Comparison of ENCODE assay signal across 31 cellular contexts in the genomic region with DNA sequence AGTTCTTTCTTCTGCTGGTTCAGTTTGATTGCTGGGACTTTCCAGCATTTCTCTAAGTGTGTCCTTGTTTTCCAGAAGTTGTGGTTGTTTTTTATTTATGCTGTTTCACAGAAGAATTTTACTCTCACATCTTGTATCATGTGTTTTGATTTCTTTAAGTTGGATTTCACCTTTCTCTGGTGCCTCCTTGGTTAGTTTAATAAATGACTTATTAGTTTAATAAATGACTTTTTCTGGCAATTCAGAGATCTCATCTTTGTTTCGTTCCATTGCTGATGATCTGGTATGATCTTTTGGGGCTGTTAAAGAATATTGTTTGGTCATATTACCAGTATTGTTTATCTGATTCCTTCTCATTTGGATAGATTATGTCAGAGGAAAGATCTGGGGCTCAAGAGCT. TPM values are rescaled to one million over a fixed set of nuclear protein-coding genes. Genes with fewer than 3 reads are reported as not detected.
"Had no signal": no experiment of that assay in that cellular context is flagged by ENCODE, and none has a peak within 500 bp of the region (broad histone marks: within the 10 kb centered on the region; RNA-seq: fewer than 3 reads in every experiment).

No MANE protein-coding gene starts in this region.

- FAIRE-seq: TTC549 had no signal

- H3K36me3 Mint-ChIP-seq: activated naive CD8-positive, alpha-beta T cell; T-cell had no signal

- H3K9me3 Mint-ChIP-seq: activated naive CD4-positive, alpha-beta T cell treated with anti-CD3 and anti-CD28 coated beads for 36 hours had no signal

- H3K36me3 ChIP-seq: colonic mucosa, MG63 had no signal

- H3K4me1 Mint-ChIP-seq: activated B cell treated with CpG ODN at 0.5 μM for 24 hours; activated CD4-positive, alpha-beta T cell treated with anti-CD3 and anti-CD28 coated beads, Interleukin-2, amount 10 ng/mL, durations not matched to agents 24 days and 14 days; activated T-helper 17 cell treated with anti-CD3 and anti-CD28 coated beads, Interleukin-2, amount 50 U/mL, for 72 hours; T-cell had no signal

- H3K4me3 Mint-ChIP-seq: activated B cell treated with CpG ODN at 0.5 μM for 24 hours; activated CD4-positive, alpha-beta T cell treated with anti-CD3 and anti-CD28 coated beads, Interleukin-2, amount 10 ng/mL, durations not matched to agents 24 days and 14 days; activated naive CD4-positive, alpha-beta T cell treated with anti-CD3 and anti-CD28 coated beads for 36 hours; activated naive CD8-positive, alpha-beta T cell; activated T-helper 17 cell treated with anti-CD3 and anti-CD28 coated beads, Interleukin-2, amount 50 U/mL, for 72 hours; T-cell had no signal

- H3K4me3 ChIP-seq: colonic mucosa, MG63, SK-N-MC had no signal

- H3K27ac Mint-ChIP-seq: activated B cell treated with CpG ODN at 0.5 μM for 24 hours; activated CD4-positive, alpha-beta T cell treated with anti-CD3 and anti-CD28 coated beads, Interleukin-2, amount 10 ng/mL, durations not matched to agents 24 days and 14 days; activated naive CD4-positive, alpha-beta T cell treated with anti-CD3 and anti-CD28 coated beads for 36 hours; activated naive CD8-positive, alpha-beta T cell; activated T-helper 17 cell treated with anti-CD3 and anti-CD28 coated beads, Interleukin-2, amount 50 U/mL, for 72 hours; T-cell had no signal

- ATAC-seq: activated T-helper 17 cell treated with anti-CD3 and anti-CD28 coated beads, Interleukin-2, amount 50 U/mL, for 72 hours; Panc1; Right ventricle myocardium inferior; T-cell had no signal

- H3K27me3 ChIP-seq: colonic mucosa, MG63 had no signal

- H3K4me1 ChIP-seq: colonic mucosa had no signal

- H3K27ac ChIP-seq: colonic mucosa, SK-N-MC had no signal

- DNase-seq: activated B cell treated with CpG ODN at 0.5 μM for 24 hours; activated CD4-positive, alpha-beta T cell treated with anti-CD3 and anti-CD28 coated beads for 1 hour; activated CD4-positive, alpha-beta T cell treated with anti-CD3 and anti-CD28 coated beads, Interleukin-2, amount 10 ng/mL, durations not matched to agents 24 days and 14 days; activated CD4-positive, alpha-beta T cell treated with anti-CD3 and anti-CD28 coated beads, Interleukin-2, amount 50 U/mL, for 48 hours; activated gamma-delta T cell; activated naive CD4-positive, alpha-beta T cell treated with anti-CD3 and anti-CD28 coated beads for 36 hours; activated T-cell treated with anti-CD3 and anti-CD28 coated beads, Interleukin-2, amount 50 U/mL, for 48 hours; anterior cingulate cortex; caudate nucleus; colonic mucosa; MG63; MV-4-11; NCI-H1092 treated with DMSO at 0.1 percent for 48 hours; NCI-H1417 treated with DMSO at 0.1 percent for 48 hours; NCI-H1694; NCI-H2029 treated with DMSO at 0.1 percent for 48 hours; NCI-H446 treated with DMSO at 0.1 percent for 48 hours; NCI-H524 treated with DMSO at 0.1 percent for 48 hours; NCI-H774; RPMI8226; T-cell; T-helper 2 cell; T1000 had no signal

- H3K9me3 ChIP-seq: colonic mucosa, MG63 had no signal

- H3K27me3 Mint-ChIP-seq: activated B cell treated with CpG ODN at 0.5 μM for 24 hours; activated CD4-positive, alpha-beta T cell treated with anti-CD3 and anti-CD28 coated beads, Interleukin-2, amount 10 ng/mL, durations not matched to agents 24 days and 14 days; activated naive CD8-positive, alpha-beta T cell; activated T-helper 17 cell treated with anti-CD3 and anti-CD28 coated beads, Interleukin-2, amount 50 U/mL, for 72 hours; T-cell had no signal

RNA-seq across cellular contexts. Expression of a gene that starts 59.8 kb away (rescaled TPM):
- total RNA-seq: activated B cell treated with CpG ODN at 0.5 μM for 24 hours; activated CD4-positive, alpha-beta T cell treated with anti-CD3 and anti-CD28 coated beads, Interleukin-2, amount 10 ng/mL, durations not matched to agents 24 days and 14 days; activated naive CD4-positive, alpha-beta T cell treated with anti-CD3 and anti-CD28 coated beads for 36 hours; activated T-helper 17 cell treated with anti-CD3 and anti-CD28 coated beads, Interleukin-2, amount 50 U/mL, for 72 hours; cerebellum; OCI-LY7; Right ventricle myocardium inferior had no signal
